8 cellular contexts compared by ENCODE assay signal in genomic region chr4:38867478-38868054, GRCh38. TPM values are rescaled to one million over a fixed set of nuclear protein-coding genes. Genes with fewer than 3 reads are reported as not detected.
DNase-seq lines count a peak whose midpoint lies in the region; ATAC-seq and TF ChIP-seq lines count a peak whose summit lies in the region.

TSS of gene FAM114A1 (plus strand) at chr4:38867806. CDS start at chr4:38878079, 10,273 bp downstream.

- H3K4me1 ChIP-seq in right lobe of liver: peaks cover 0 to 43% (median 12%) of the 10 kb centered on the region in 4 donors

- H3K27me3 ChIP-seq in right lobe of liver: no peaks in the 10 kb centered on the region

- H3K27ac ChIP-seq in VCaP (peak within 1 kb of the TSS; percentile 62; the same call in 1 of the 2 replicates), right lobe of liver (peak within 1 kb of the TSS; percentile 94 to 98 (median 97))

- H3K4me3 Mint-ChIP-seq in effector memory CD8-positive, alpha-beta T cell: peak within 1 kb of the TSS; percentile 63 to 68
- H3K4me3 Mint-ChIP-seq in stimulated activated naive B cell treated with anti-CD40 and anti-IgM and Interleukin-4, amounts not matched to agents 10 μg/mL and 1 μg/mL and 100 μg/mL, for 72 hours: peak within 1 kb of the TSS; percentile 85 to 86

- H3K9me3 Mint-ChIP-seq in effector memory CD8-positive, alpha-beta T cell: no peaks in the 10 kb centered on the region
- H3K9me3 Mint-ChIP-seq in stimulated activated naive B cell treated with anti-CD40 and anti-IgM and Interleukin-4, amounts not matched to agents 10 μg/mL and 1 μg/mL and 100 μg/mL, for 72 hours: no peaks in the 10 kb centered on the region

- intact Hi-C loops in right lobe of liver (cut with DNase I): no loop called here

- peak within 1 kb of the TSS; percentile 65 to 75 (median 71) for H3K4me3 ChIP-seq in right lobe of liver

- no peak within 1 kb of the TSS for H3K27ac Mint-ChIP-seq in effector memory CD8-positive, alpha-beta T cell
- peak within 1 kb of the TSS; percentile 73 for H3K27ac Mint-ChIP-seq in stimulated activated naive B cell treated with anti-CD40 and anti-IgM and Interleukin-4, amounts not matched to agents 10 μg/mL and 1 μg/mL and 100 μg/mL, for 72 hours

- TF ChIP-seq CTCF in VCaP (conservative IDR thresholded peaks at IDR 0.05): no peak
- TF ChIP-seq CTCF in right lobe of liver (IDR thresholded peaks at IDR 0.05): peak in 1 of 4 donors; percentile 2

- DNase-seq in NCI-H345 (lab: John Stamatoyannopoulos, UW) (peak; percentile 58), NCI-H345 treated with DMSO at 0.1 percent for 48 hours (lab: John Stamatoyannopoulos, UW; ENCODE audit: unreplicated experiment) (no peak), Kasumi-1 (lab: John Stamatoyannopoulos, UW) (peak; percentile 34 to 40), right lobe of liver (peak; percentile 91 to 94 (median 93))
- no peak for DNase-seq in effector memory CD8-positive, alpha-beta T cell
- DNase-seq in stimulated activated naive B cell treated with anti-CD40 and anti-IgM and Interleukin-4, amounts not matched to agents 10 μg/mL and 1 μg/mL and 100 μg/mL, for 72 hours: peak; percentile 56

- ATAC-seq in GM21723 (IDR thresholded peaks at IDR 0.05; ENCODE audit: unreplicated experiment) (peak; percentile 92), right lobe of liver (peak; percentile 80 to 92 (median 88))
- peak; percentile 69 for ATAC-seq in effector memory CD8-positive, alpha-beta T cell (replicated peaks)
- peak; percentile 97 to 98 for ATAC-seq in stimulated activated naive B cell treated with anti-CD40 and anti-IgM and Interleukin-4, amounts not matched to agents 10 μg/mL and 1 μg/mL and 100 μg/mL, for 72 hours (replicated peaks)

- H3K36me3 ChIP-seq in right lobe of liver: peaks cover 0 to 8% (median 2%) of the 10 kb centered on the region in 4 donors

- 0% methylated on average over 11 of the region's 66 CpGs for WGBS in right lobe of liver (ENCODE audit: insufficient coverage, low coverage, low lambda C conversion rate, missing lambda C conversion rate)

- peaks cover 31 to 58% of the 10 kb centered on the region in 2 donors for H3K27me3 Mint-ChIP-seq in effector memory CD8-positive, alpha-beta T cell
- H3K27me3 Mint-ChIP-seq in stimulated activated naive B cell treated with anti-CD40 and anti-IgM and Interleukin-4, amounts not matched to agents 10 μg/mL and 1 μg/mL and 100 μg/mL, for 72 hours: no peaks in the 10 kb centered on the region

- H3K36me3 Mint-ChIP-seq in effector memory CD8-positive, alpha-beta T cell (ENCODE audit: insufficient read depth): no peaks in the 10 kb centered on the region
- H3K36me3 Mint-ChIP-seq in stimulated activated naive B cell treated with anti-CD40 and anti-IgM and Interleukin-4, amounts not matched to agents 10 μg/mL and 1 μg/mL and 100 μg/mL, for 72 hours: peaks cover 0 to 2% of the 10 kb centered on the region in 2 donors

- peaks cover 0 to 2% of the 10 kb centered on the region in 2 donors for H3K4me1 Mint-ChIP-seq in effector memory CD8-positive, alpha-beta T cell (ENCODE audit: low read depth in 2 of 2)
- peaks cover 7 to 20% of the 10 kb centered on the region in 2 donors for H3K4me1 Mint-ChIP-seq in stimulated activated naive B cell treated with anti-CD40 and anti-IgM and Interleukin-4, amounts not matched to agents 10 μg/mL and 1 μg/mL and 100 μg/mL, for 72 hours

- TF ChIP-seq POLR2A in right lobe of liver (IDR thresholded peaks at IDR 0.05): peak; percentile 74

- no peaks in the 10 kb centered on the region for H3K9me3 ChIP-seq in right lobe of liver

RNA-seq across cellular contexts. Expression of gene FAM114A1, which starts in this region (rescaled TPM):
- total RNA-seq in right lobe of liver: 10 to 100 TPM; 55.3 to 88.9 (median 69.4) TPM

Comparison
In these comparisons a context has a peak if more than half of its experiments do, and no peak if none do; other contexts are left out.
1. DNase-seq: peak in NCI-H345 (single experiment), Kasumi-1 (2 of 2), right lobe of liver (3 of 3) and stimulated activated naive B cell treated with anti-CD40 and anti-IgM and Interleukin-4, amounts not matched to agents 10 μg/mL and 1 μg/mL and 100 μg/mL, for 72 hours (single experiment); none in NCI-H345 treated with DMSO at 0.1 percent for 48 hours (single experiment) and effector memory CD8-positive, alpha-beta T cell (0 of 3).
2. Peak in every context shown above with its lines, with median percentiles within 50 percentile points of each other: ATAC-seq.